In the genomic region with DNA sequence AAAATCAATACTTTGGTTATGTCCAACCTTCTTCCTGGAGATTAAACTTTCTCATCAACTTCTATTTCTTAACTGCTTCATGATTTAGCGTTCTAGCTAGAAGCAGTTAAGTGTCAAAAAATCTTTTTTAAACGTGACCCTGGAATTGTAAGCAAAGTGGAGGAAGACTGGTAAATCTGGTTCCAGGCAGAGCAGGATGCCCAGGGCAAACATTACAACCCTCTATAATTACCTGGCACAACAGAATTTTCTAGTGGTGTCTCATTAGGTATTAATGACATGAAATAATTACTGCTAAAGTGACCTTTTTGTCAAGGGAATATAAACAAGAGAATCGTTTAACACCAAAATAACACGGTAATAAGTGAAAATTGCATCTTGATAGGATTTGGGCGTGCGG, we compare ENCODE assay signal across 23 cellular contexts.
DNase-seq lines count a peak whose midpoint lies in the region; ATAC-seq and TF ChIP-seq lines count a peak whose summit lies in the region.
"Had no signal": no experiment of that assay in that cellular context is flagged by ENCODE, and none has a peak within 500 bp of the region (broad histone marks: within the 10 kb centered on the region; RNA-seq: fewer than 3 reads in every experiment).

No MANE protein-coding gene starts in this region.

- peaks cover 8% of the 10 kb centered on the region for H3K36me3 Mint-ChIP-seq in GM23338 (ENCODE audit: low read depth)
- H3K36me3 Mint-ChIP-seq in mesothelial cell of epicardium = peaks cover 10% of the 10 kb centered on the region
- H3K36me3 Mint-ChIP-seq in activated CD4-positive, alpha-beta T cell treated with anti-CD3 and anti-CD28 coated beads for 36 hours (ENCODE audit: low read depth) = peaks cover 7% of the 10 kb centered on the region

- DNase-seq in GM23338 (ENCODE audit: low spot score) (no peak), NCI-H1105 (lab: John Stamatoyannopoulos, UW) (peak; percentile 21), NCI-H774 (lab: John Stamatoyannopoulos, UW) (peak; percentile 34), mesothelial cell of epicardium (ENCODE audit: low spot score in 2 of 2, unreplicated experiment in 2 of 2) (no peak), ascending aorta (ENCODE audit: low spot score in 2 of 2) (no peak)
- no peak for DNase-seq in activated CD4-positive, alpha-beta T cell treated with anti-CD3 and anti-CD28 coated beads for 36 hours
- DNase-seq: ACHN; Caco-2; CD4-positive, alpha-beta memory T cell; DMS 273 treated with DMSO at 0.1 percent for 48 hours; DMS79 treated with DMSO at 0.1 percent for 48 hours; GM23248; HCEC 1CT; Karpas-422; MG63; NCI-H2029 treated with DMSO at 0.1 percent for 48 hours; OCI-M1 had no signal

- H3K4me3 ChIP-seq in GM23338 (no peak overlapping the region), ascending aorta (no peak overlapping the region)
- H3K4me3 ChIP-seq: BLaER1 treated with 17β-estradiol and CSF1 and Interleukin-3, amounts not matched to agents 10 nM and 100 nM; GM23248; MG63 had no signal

- 0 out of 2 replicates have a peak, but pooled peaks cover 5% of the 10 kb centered on the region for H3K9me2 ChIP-seq in GM23338 (ENCODE audit: insufficient read depth)

- H3K27ac Mint-ChIP-seq in GM23338 (no peak overlapping the region; the same call in 1 of the 2 replicates), mesothelial cell of epicardium (peak overlapping the region; percentile 31)
- H3K27ac Mint-ChIP-seq in activated CD4-positive, alpha-beta T cell treated with anti-CD3 and anti-CD28 coated beads for 36 hours = no peak overlapping the region
- H3K27ac Mint-ChIP-seq: T-helper 1 cell treated with Interleukin-12 subunit alpha and Interleukin-12 subunit beta and Interleukin-4 antibody, amounts not matched to agents 30 μg/mL and 1 μg/mL, for 36 hours had no signal

- no peaks in the 10 kb centered on the region for H4K20me1 ChIP-seq in GM23338 (replicated peaks; ENCODE audit: insufficient read depth)

- H2AFZ ChIP-seq in GM23338 = no peak overlapping the region
- H2AFZ ChIP-seq: GM23248 had no signal

- no peaks in the 10 kb centered on the region for H3K27me3 ChIP-seq in GM23338 (ENCODE audit: insufficient read depth)
- H3K27me3 ChIP-seq in ascending aorta = no peaks in the 10 kb centered on the region
- H3K27me3 ChIP-seq: BLaER1 treated with 17β-estradiol and CSF1 and Interleukin-3, amounts not matched to agents 10 nM and 100 nM; MG63 had no signal

- H3K36me3 ChIP-seq in GM23338 (ENCODE audit: insufficient read depth) (no peaks in the 10 kb centered on the region), ascending aorta (peaks cover 23 to 37% of the 10 kb centered on the region in 2 donors)

- H3K4me1 Mint-ChIP-seq in GM23338 (peaks cover 28% of the 10 kb centered on the region), mesothelial cell of epicardium (peaks cover 28% of the 10 kb centered on the region)
- H3K4me1 Mint-ChIP-seq in activated CD4-positive, alpha-beta T cell treated with anti-CD3 and anti-CD28 coated beads for 36 hours = no peaks in the 10 kb centered on the region

- CTCF ChIA-PET in activated CD4-positive, alpha-beta T cell treated with anti-CD3 and anti-CD28 coated beads for 36 hours (lab: Charles Lee) = interaction anchor here (1.1 kb wide), 1 partner anchor 39 kb away, joined by 3 read pairs; no protein-coding TSS in a partner anchor

- ATAC-seq in GM23338 = no peak
- no peak for ATAC-seq in HG03460 (IDR thresholded peaks at IDR 0.05; ENCODE audit: unreplicated experiment)
- ATAC-seq in GM18861 (IDR thresholded peaks at IDR 0.05; ENCODE audit: unreplicated experiment) = no peak
- no peak for ATAC-seq in activated CD4-positive, alpha-beta T cell treated with anti-CD3 and anti-CD28 coated beads for 36 hours
- ATAC-seq: Right ventricle myocardium inferior had no signal

- H3K4me1 ChIP-seq in GM23338 (ENCODE audit: insufficient read depth) (peaks cover 14% of the 10 kb centered on the region), ascending aorta (peaks cover 0 to 3% of the 10 kb centered on the region in 2 donors)

- no peaks in the 10 kb centered on the region for H3K9me3 Mint-ChIP-seq in GM23338
- no peaks in the 10 kb centered on the region for H3K9me3 Mint-ChIP-seq in mesothelial cell of epicardium
- no peaks in the 10 kb centered on the region for H3K9me3 Mint-ChIP-seq in activated CD4-positive, alpha-beta T cell treated with anti-CD3 and anti-CD28 coated beads for 36 hours (ENCODE audit: low read depth)
- H3K9me3 Mint-ChIP-seq: CD4-positive, alpha-beta memory T cell; IgD-negative memory B cell; T-helper 1 cell treated with Interleukin-12 subunit alpha and Interleukin-12 subunit beta and Interleukin-4 antibody, amounts not matched to agents 30 μg/mL and 1 μg/mL, for 36 hours had no signal

- POLR2A ChIA-PET in activated CD4-positive, alpha-beta T cell treated with anti-CD3 and anti-CD28 coated beads for 36 hours (lab: Charles Lee) = no interaction called here

- no peak for TF ChIP-seq CTCF in GM23338 (conservative IDR thresholded peaks at IDR 0.05; ENCODE audit: low read depth in 2 of 2)
- no peak for TF ChIP-seq CTCF in mesothelial cell of epicardium (IDR thresholded peaks at IDR 0.05; ENCODE audit: unreplicated experiment)
- no peak for TF ChIP-seq CTCF in ascending aorta (IDR thresholded peaks at IDR 0.05)

- H3K9me3 ChIP-seq in ascending aorta = no peaks in the 10 kb centered on the region
- H3K9me3 ChIP-seq: BLaER1 treated with 17β-estradiol and CSF1 and Interleukin-3, amounts not matched to agents 10 nM and 100 nM; Caco-2; MG63 had no signal

- H3F3A ChIP-seq in GM23338 (replicated peaks; ENCODE audit: low read depth) = no peaks in the 10 kb centered on the region

- H3K27me3 Mint-ChIP-seq in GM23338 (ENCODE audit: insufficient read depth, low read depth, poor library complexity) = peaks cover 3% of the 10 kb centered on the region
- no peaks in the 10 kb centered on the region for H3K27me3 Mint-ChIP-seq in mesothelial cell of epicardium (ENCODE audit: low read depth)
- H3K27me3 Mint-ChIP-seq in activated CD4-positive, alpha-beta T cell treated with anti-CD3 and anti-CD28 coated beads for 36 hours = no peaks in the 10 kb centered on the region
- H3K27me3 Mint-ChIP-seq: CD4-positive, alpha-beta memory T cell; IgD-negative memory B cell had no signal

- no peaks in the 10 kb centered on the region for H3K79me2 ChIP-seq in GM23338 (replicated peaks; ENCODE audit: insufficient read depth)

- H3K4me3 Mint-ChIP-seq in GM23338 (no peak overlapping the region), mesothelial cell of epicardium (no peak overlapping the region)
- H3K4me3 Mint-ChIP-seq in activated CD4-positive, alpha-beta T cell treated with anti-CD3 and anti-CD28 coated beads for 36 hours = no peak overlapping the region
- H3K4me3 Mint-ChIP-seq: CD4-positive, alpha-beta memory T cell; IgD-negative memory B cell; T-helper 1 cell treated with Interleukin-12 subunit alpha and Interleukin-12 subunit beta and Interleukin-4 antibody, amounts not matched to agents 30 μg/mL and 1 μg/mL, for 36 hours had no signal

- intact Hi-C loops in ascending aorta (cut with DNase I) = no loop called here
- intact Hi-C loops in activated CD4-positive, alpha-beta T cell treated with anti-CD3 and anti-CD28 coated beads for 36 hours (cut with DNase I, micrococcal nuclease) = no loop called here

- no peak overlapping the region for H3K4me2 ChIP-seq in GM23338
- H3K4me2 ChIP-seq: BLaER1 treated with 17β-estradiol and CSF1 and Interleukin-3, amounts not matched to agents 10 nM and 100 nM had no signal

- H3K27ac ChIP-seq in GM23338 (ENCODE audit: low read depth) (peak overlapping the region; percentile 15; the same call in 1 of the 2 replicates), ascending aorta (no peak overlapping the region)
- H3K27ac ChIP-seq: BLaER1 treated with 17β-estradiol and CSF1 and Interleukin-3, amounts not matched to agents 10 nM and 100 nM; GM23248 had no signal

TF ChIP-seq in GM23338, 12 proteins besides CTCF, POLR2A, EP300 and RAD21:
- TF ChIP-seq, protein P1, sequence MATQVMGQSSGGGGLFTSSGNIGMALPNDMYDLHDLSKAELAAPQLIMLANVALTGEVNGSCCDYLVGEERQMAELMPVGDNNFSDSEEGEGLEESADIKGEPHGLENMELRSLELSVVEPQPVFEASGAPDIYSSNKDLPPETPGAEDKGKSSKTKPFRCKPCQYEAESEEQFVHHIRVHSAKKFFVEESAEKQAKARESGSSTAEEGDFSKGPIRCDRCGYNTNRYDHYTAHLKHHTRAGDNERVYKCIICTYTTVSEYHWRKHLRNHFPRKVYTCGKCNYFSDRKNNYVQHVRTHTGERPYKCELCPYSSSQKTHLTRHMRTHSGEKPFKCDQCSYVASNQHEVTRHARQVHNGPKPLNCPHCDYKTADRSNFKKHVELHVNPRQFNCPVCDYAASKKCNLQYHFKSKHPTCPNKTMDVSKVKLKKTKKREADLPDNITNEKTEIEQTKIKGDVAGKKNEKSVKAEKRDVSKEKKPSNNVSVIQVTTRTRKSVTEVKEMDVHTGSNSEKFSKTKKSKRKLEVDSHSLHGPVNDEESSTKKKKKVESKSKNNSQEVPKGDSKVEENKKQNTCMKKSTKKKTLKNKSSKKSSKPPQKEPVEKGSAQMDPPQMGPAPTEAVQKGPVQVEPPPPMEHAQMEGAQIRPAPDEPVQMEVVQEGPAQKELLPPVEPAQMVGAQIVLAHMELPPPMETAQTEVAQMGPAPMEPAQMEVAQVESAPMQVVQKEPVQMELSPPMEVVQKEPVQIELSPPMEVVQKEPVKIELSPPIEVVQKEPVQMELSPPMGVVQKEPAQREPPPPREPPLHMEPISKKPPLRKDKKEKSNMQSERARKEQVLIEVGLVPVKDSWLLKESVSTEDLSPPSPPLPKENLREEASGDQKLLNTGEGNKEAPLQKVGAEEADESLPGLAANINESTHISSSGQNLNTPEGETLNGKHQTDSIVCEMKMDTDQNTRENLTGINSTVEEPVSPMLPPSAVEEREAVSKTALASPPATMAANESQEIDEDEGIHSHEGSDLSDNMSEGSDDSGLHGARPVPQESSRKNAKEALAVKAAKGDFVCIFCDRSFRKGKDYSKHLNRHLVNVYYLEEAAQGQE (IDR thresholded peaks at IDR 0.05; ENCODE audit: unreplicated experiment) = no peak
- no peak for TF ChIP-seq CREB1 (CRISPR knock-in tag; IDR thresholded peaks at IDR 0.05; ENCODE audit: low read depth)
- TF ChIP-seq POLR2AphosphoS5 (IDR thresholded peaks at IDR 0.05; ENCODE audit: low read depth) = no peak
- TF ChIP-seq JUNB (IDR thresholded peaks at IDR 0.05; ENCODE audit: unreplicated experiment) = no peak
- no peak for TF ChIP-seq ZNF114 (CRISPR knock-in tag; IDR thresholded peaks at IDR 0.05)
TF ChIP-seq in GM23338: peak in this region for 0.

Comparison
In these comparisons a context has a peak if more than half of its experiments do, and no peak if none do; other contexts are left out.
1. DNase-seq: peak in NCI-H1105 (single experiment) and NCI-H774 (single experiment); none in GM23338 (single experiment), mesothelial cell of epicardium (0 of 2), ascending aorta (0 of 2) and activated CD4-positive, alpha-beta T cell treated with anti-CD3 and anti-CD28 coated beads for 36 hours (single experiment).